Comparison of ENCODE assay signal across 4 cellular contexts in genomic region chr17:44365051-44365450, GRCh38. TPM values are rescaled to one million over a fixed set of nuclear protein-coding genes. Genes with fewer than 3 reads are reported as not detected.
"Had no signal": no experiment of that assay in that cellular context is flagged by ENCODE, and none has a peak within 500 bp of the region (broad histone marks: within the 10 kb centered on the region; RNA-seq: fewer than 3 reads in every experiment).

No MANE protein-coding gene starts in this region.

RNA-seq across cellular contexts. Expression of gene ITGA2B, which starts 24.4 kb away (rescaled TPM):
- total RNA-seq: bronchial epithelial cell had no signal

RNA-seq across cellular contexts. Expression of gene RUNDC3A, which starts 56.6 kb away (rescaled TPM):
- total RNA-seq: gastrocnemius medialis, lung microvascular endothelial cell, SJSA1 had no signal
